ENCODE assay signal across 1 cellular context in genomic region chr1:51615780-51616291, GRCh38.
TF ChIP-seq lines count a peak whose summit lies in the region.

No MANE protein-coding gene starts in this region.

TF ChIP-seq in K562, 482 proteins besides CTCF, POLR2A, EP300 and RAD21 (continued from another document):
- TF ChIP-seq CEBPG (CRISPR knock-in tag; IDR thresholded peaks at IDR 0.05): peak; percentile 65
- peak in 1 of 2 experiments; percentile 56; a peak in 2 of 4 replicates for TF ChIP-seq CEBPG (tag; conservative IDR thresholded peaks at IDR 0.05 in 1 of 2, IDR thresholded peaks at IDR 0.05 in 1 of 2)
